ENCODE assay signal across 20 cellular contexts in genomic region chr12:42550815-42551214, GRCh38. TPM values are rescaled to one million over a fixed set of nuclear protein-coding genes. Genes with fewer than 3 reads are reported as not detected.
A peak's percentile ranks its signal among the peaks of the same experiment; 100 is the strongest.
DNase-seq lines count a peak whose midpoint lies in the region; ATAC-seq, FAIRE-seq and TF ChIP-seq lines count a peak whose summit lies in the region.
"Had no signal": no experiment of that assay in that cellular context is flagged by ENCODE, and none has a peak within 500 bp of the region (broad histone marks: within the 10 kb centered on the region; RNA-seq: fewer than 3 reads in every experiment).

No MANE protein-coding gene starts in this region.

- H2BK15ac ChIP-seq in IMR-90 (ENCODE audit: low read depth, low read length) = no peak overlapping the region

- no TSS peak for BruUV-seq in IMR-90 (replicated peaks; lab: Mats Ljungman, UMichigan)
- no TSS peak for BruUV-seq in K562 (replicated peaks; lab: Mats Ljungman, UMichigan)
- BruUV-seq in MCF 10A (replicated peaks; lab: Mats Ljungman, UMichigan) = no TSS peak

- H3K4me2 ChIP-seq in IMR-90 (ENCODE audit: low read depth, low read length) (no peak overlapping the region), K562 (ENCODE audit: insufficient read depth, low read length) (no peak overlapping the region)
- H3K4me2 ChIP-seq: BLaER1 treated with 17β-estradiol and CSF1 and Interleukin-3, amounts not matched to agents 10 nM and 100 nM had no signal

- ATAC-seq in IMR-90 (ENCODE audit: low read depth) (no peak), K562 (no peak)
- ATAC-seq: CD8-positive, alpha-beta T cell; HCT116 had no signal

- H3K79me2 ChIP-seq in K562 (ENCODE audit: control insufficient read depth, insufficient read depth, low read length) = no peaks in the 10 kb centered on the region

- no peaks in the 10 kb centered on the region for H3K9me3 Mint-ChIP-seq in nephron progenitor cell
- H3K9me3 Mint-ChIP-seq in MCF 10A (ENCODE audit: unreplicated experiment) = no peaks in the 10 kb centered on the region
- H3K9me3 Mint-ChIP-seq: CD8-positive, alpha-beta T cell; HFFc6 had no signal

- POLR2A ChIA-PET in IMR-90 (lab: Charles Lee; ENCODE audit: unreplicated experiment) (no interaction called here), K562 (lab: Yijun Ruan, JAX) (no interaction called here), MCF 10A (lab: Yijun Ruan, JAX) (interaction anchor here (0.6 to 1.4 kb wide), 3 partner anchors 15 to 411 kb away, joined by 3 to 4 read pairs (median 4); no protein-coding TSS in a partner anchor)

- H4K20me1 ChIP-seq in IMR-90 (ENCODE audit: insufficient read depth, low read length) = no peaks in the 10 kb centered on the region
- 0 out of 2 replicates have a peak, but pooled peaks cover 3% of the 10 kb centered on the region for H4K20me1 ChIP-seq in K562 (replicated peaks; ENCODE audit: control insufficient read depth, insufficient read depth, low read length)
- H4K20me1 ChIP-seq: BLaER1 treated with 17β-estradiol and CSF1 and Interleukin-3, amounts not matched to agents 10 nM and 100 nM had no signal

- H3K27ac Mint-ChIP-seq in nephron progenitor cell (peak overlapping the region; percentile 9), MCF 10A (ENCODE audit: low read depth, unreplicated experiment) (no peak overlapping the region)
- H3K27ac Mint-ChIP-seq: B cell; CD8-positive, alpha-beta T cell; HFFc6 had no signal

- H2BK20ac ChIP-seq in IMR-90 (ENCODE audit: low read depth, low read length) = no peak overlapping the region

- H4K8ac ChIP-seq in IMR-90 (ENCODE audit: low read depth in 2 of 2, low read length in 2 of 2) = no peak overlapping the region

- no peak overlapping the region for H3K18ac ChIP-seq in IMR-90 (ENCODE audit: low read depth, low read length)

- H3K27me3 ChIP-seq in IMR-90 (ENCODE audit: control insufficient read depth, insufficient read depth, low read length) = no peaks in the 10 kb centered on the region
- peaks cover 3 to 16% of the 10 kb centered on the region in 2 experiments; a peak in 2 of 5 replicates for H3K27me3 ChIP-seq in K562 (ENCODE audit: control insufficient read depth in 2 of 2, insufficient read depth in 2 of 2, low read length in 2 of 2)
- H3K27me3 ChIP-seq: BLaER1 treated with 17β-estradiol and CSF1 and Interleukin-3, amounts not matched to agents 10 nM and 100 nM had no signal

- H3K4me1 Mint-ChIP-seq in nephron progenitor cell (peaks cover 17% of the 10 kb centered on the region), MCF 10A (ENCODE audit: insufficient read depth, unreplicated experiment) (no peaks in the 10 kb centered on the region)
- H3K4me1 Mint-ChIP-seq: B cell had no signal

- H4K91ac ChIP-seq in IMR-90 (ENCODE audit: insufficient read depth, low read depth, low read length) = no peak overlapping the region

- no peak for FAIRE-seq in K562 (lab: Jason Lieb, UNC)
- FAIRE-seq: HTR-8/SVneo had no signal

- CTCF ChIA-PET in IMR-90 (lab: Yijun Ruan, JAX) (no interaction called here), K562 (lab: Yijun Ruan, JAX; ENCODE audit: low intra/inter-chr PET ratio) (no interaction called here), MCF 10A (lab: Yijun Ruan, JAX) (interaction anchor here (0.6 to 1.0 kb wide), 4 partner anchors 11 to 177 kb away, joined by 3 to 4 read pairs (median 3); no protein-coding TSS in a partner anchor)

- H3K4me1 ChIP-seq in IMR-90 (ENCODE audit: control insufficient read depth, insufficient read depth, low read length) = no peaks in the 10 kb centered on the region
- H3K4me1 ChIP-seq in K562 (replicated peaks in 1 of 2; ENCODE audit: control insufficient read depth in 2 of 2, insufficient read depth in 2 of 2, low read length in 2 of 2) = no peaks in the 10 kb centered on the region; a peak in 1 of 5 replicates
- H3K4me1 ChIP-seq: BLaER1 treated with 17β-estradiol and CSF1 and Interleukin-3, amounts not matched to agents 10 nM and 100 nM had no signal

- H2AFZ ChIP-seq in IMR-90 (replicated peaks; ENCODE audit: low read length, poor library complexity) (no peak overlapping the region), K562 (ENCODE audit: low read depth, low read length) (no peak overlapping the region)

- TF ChIP-seq EP300 in K562 (IDR thresholded peaks at IDR 0.05; ENCODE audit: low read length) = no peak

- H3K23ac ChIP-seq in IMR-90 (ENCODE audit: low read depth, low read length) = no peak overlapping the region

- H2BK120ac ChIP-seq in IMR-90 (ENCODE audit: low read depth, low read length) = no peak overlapping the region

- H3K79me1 ChIP-seq in IMR-90 (ENCODE audit: low read depth in 1 of 2, low read length in 2 of 2) = peaks cover 0 to 6% of the 10 kb centered on the region in 2 experiments; a peak in 2 of 4 replicates

- dilution Hi-C loops in IMR-90 (cut with HindIII; ENCODE audit: low sequenced_read_pairs, unreplicated experiment) = no loop called here

- H3K9me1 ChIP-seq in IMR-90 (ENCODE audit: insufficient read depth, low read length) (no peaks in the 10 kb centered on the region), K562 (ENCODE audit: control insufficient read depth, insufficient read depth, low read length) (no peaks in the 10 kb centered on the region)

- H3K56ac ChIP-seq in IMR-90 (ENCODE audit: extremely low read depth, insufficient read depth, low read length) = no peak overlapping the region

- peaks cover 2% of the 10 kb centered on the region for H3K27me3 Mint-ChIP-seq in nephron progenitor cell (ENCODE audit: low read depth, poor library complexity)
- H3K27me3 Mint-ChIP-seq in MCF 10A (ENCODE audit: insufficient read depth, unreplicated experiment) = no peaks in the 10 kb centered on the region

- intact Hi-C loops in IMR-90 (cut with micrococcal nuclease) (no loop called here), K562 (cut with micrococcal nuclease) (no loop called here), MCF 10A (cut with micrococcal nuclease) (no loop called here)

- H3K4me3 ChIP-seq in IMR-90 (ENCODE audit: insufficient read depth, low read depth, low read length) (no peak overlapping the region), K562 (no peak overlapping the region)
- H3K4me3 ChIP-seq: BLaER1 treated with 17β-estradiol and CSF1 and Interleukin-3, amounts not matched to agents 10 nM and 100 nM had no signal

- peaks cover 42% of the 10 kb centered on the region for H3K36me3 Mint-ChIP-seq in nephron progenitor cell (ENCODE audit: low read depth)
- H3K36me3 Mint-ChIP-seq in MCF 10A (ENCODE audit: insufficient read depth, unreplicated experiment) = peaks cover 15% of the 10 kb centered on the region
- H3K36me3 Mint-ChIP-seq: CD8-positive, alpha-beta T cell had no signal

- WGBS in IMR-90 (ENCODE audit: extremely low coverage in 2 of 2, insufficient read length in 1 of 2), 2 experiments = no CpG with 5 or more reads among the region's 1 CpG
- 0% methylated on average over 1 of the region's 1 CpG for WGBS in K562 (ENCODE audit: insufficient coverage, low coverage, missing lambda C conversion rate)

- no peak overlapping the region for H3K27ac ChIP-seq in IMR-90 (ENCODE audit: insufficient read depth, low read length)
- no peak overlapping the region for H3K27ac ChIP-seq in K562 (ENCODE audit: extremely low read depth, low read depth, low read length)
- H3K27ac ChIP-seq in substantia nigra (ENCODE audit: low read depth, low read length, poor library complexity, severe bottlenecking) = no peak overlapping the region
- H3K27ac ChIP-seq: BLaER1 treated with 17β-estradiol and CSF1 and Interleukin-3, amounts not matched to agents 10 nM and 100 nM had no signal

- H3K9ac ChIP-seq in IMR-90 (ENCODE audit: low read depth, low read length) (no peak overlapping the region), K562 (ENCODE audit: insufficient read depth in 1 of 2, low read depth in 2 of 2, low read length in 2 of 2) (no peak overlapping the region)
- H3K9ac ChIP-seq: BLaER1 treated with 17β-estradiol and CSF1 and Interleukin-3, amounts not matched to agents 10 nM and 100 nM had no signal

- in situ Hi-C loops in IMR-90 (cut with MboI; ENCODE audit: low sequenced_read_pairs) (no loop called here), K562 (cut with MboI) (loop anchor here (25.0 kb wide), 1 partner anchor 414 kb away; the partner anchor contains the start of gene GXYLT1)

- no peak for TF ChIP-seq CTCF in IMR-90 (conservative IDR thresholded peaks at IDR 0.05; ENCODE audit: low read depth, low read length)
- no peak for TF ChIP-seq CTCF in K562 (IDR thresholded peaks at IDR 0.05 in 2 of 3, conservative IDR thresholded peaks at IDR 0.05 in 1 of 3; ENCODE audit: insufficient read depth in 2 of 3, low read depth in 1 of 3, low read length in 3 of 3)
- TF ChIP-seq CTCF in nephron progenitor cell (IDR thresholded peaks at IDR 0.05) = no peak
- no peak for TF ChIP-seq CTCF in MCF 10A (IDR thresholded peaks at IDR 0.05; ENCODE audit: unreplicated experiment)

- no peak overlapping the region for H2AK9ac ChIP-seq in IMR-90 (replicated peaks; ENCODE audit: low read depth, low read length, poor library complexity)

- peak; percentile 7 for DNase-seq in NOMO-1 treated with DMSO at 0.1 percent for 48 hours (lab: John Stamatoyannopoulos, UW; ENCODE audit: unreplicated experiment)
- DNase-seq in NOMO-1 (lab: John Stamatoyannopoulos, UW; ENCODE audit: unreplicated experiment in 2 of 2) = no peak
- DNase-seq in IMR-90 = no peak
- DNase-seq in K562 (ENCODE audit: extremely low read depth in 1 of 4, low spot score in 3 of 4) = no peak
- DNase-seq in nephron progenitor cell = no peak
- no peak for DNase-seq in MCF 10A (ENCODE audit: unreplicated experiment)
- DNase-seq in foreskin melanocyte = no peak
- no peak for DNase-seq in substantia nigra (lab: John Stamatoyannopoulos, UW)
- DNase-seq: 8988T; Calu3; CD8-positive, alpha-beta T cell; DMS79 treated with DMSO at 0.1 percent for 48 hours; GF-D8; GOT3; H7; HFFc6 had no signal

- H2AK5ac ChIP-seq in IMR-90 (ENCODE audit: low read depth, low read length) = no peak overlapping the region

- no peak overlapping the region for H3K4ac ChIP-seq in IMR-90 (ENCODE audit: low read depth, low read length)

- H3K14ac ChIP-seq in IMR-90 (replicated peaks; ENCODE audit: low read depth, low read length) = no peak overlapping the region

- TF ChIP-seq POLR2A in IMR-90 (IDR thresholded peaks at IDR 0.05; ENCODE audit: low read depth, low read length) (no peak), K562 (conservative IDR thresholded peaks at IDR 0.05) (no peak)

- H3K4me3 Mint-ChIP-seq in nephron progenitor cell = no peak overlapping the region
- H3K4me3 Mint-ChIP-seq in MCF 10A (ENCODE audit: unreplicated experiment) = no peak overlapping the region
- H3K4me3 Mint-ChIP-seq: B cell; CD8-positive, alpha-beta T cell; HFFc6 had no signal

- no peaks in the 10 kb centered on the region for H3K9me3 ChIP-seq in IMR-90 (ENCODE audit: control insufficient read depth, insufficient read depth, low read length)
- H3K9me3 ChIP-seq in K562 (replicated peaks; ENCODE audit: control insufficient read depth, insufficient read depth, low read depth, low read length) = no peaks in the 10 kb centered on the region
- H3K9me3 ChIP-seq: BLaER1 treated with 17β-estradiol and CSF1 and Interleukin-3, amounts not matched to agents 10 nM and 100 nM had no signal

- TF ChIP-seq RAD21 in IMR-90 (IDR thresholded peaks at IDR 0.05; ENCODE audit: low read length) (no peak), K562 (CRISPR knock-in tag; conservative IDR thresholded peaks at IDR 0.05 in 1 of 2, IDR thresholded peaks at IDR 0.05 in 1 of 2) (no peak)

- H4K5ac ChIP-seq in IMR-90 (ENCODE audit: low read depth, low read length) = no peak overlapping the region

- H3K36me3 ChIP-seq in IMR-90 (ENCODE audit: control insufficient read depth, insufficient read depth, low read length) = peaks cover 4% of the 10 kb centered on the region; the same call in 1 of the 2 replicates
- H3K36me3 ChIP-seq in K562 (ENCODE audit: control insufficient read depth, insufficient read depth, low read length) = no peaks in the 10 kb centered on the region
- H3K36me3 ChIP-seq: BLaER1 treated with 17β-estradiol and CSF1 and Interleukin-3, amounts not matched to agents 10 nM and 100 nM had no signal

- no peak overlapping the region for H2BK5ac ChIP-seq in IMR-90 (ENCODE audit: low read depth, low read length, poor library complexity, severe bottlenecking)

RNA-seq across cellular contexts. Expression of gene PRICKLE1, which starts 38.7 kb away (rescaled TPM):
- total RNA-seq in IMR-90 (2012; rRNA removed) = 20.8 and 21.3 TPM in 2 replicates
- 20.4 and 21.7 TPM in 2 replicates for polyA plus RNA-seq in IMR-90 (2012; rRNA removed)
- 8.1 and 14.7 TPM in 2 replicates for polyA plus RNA-seq in IMR-90 (2012; cell fraction: cytosol; rRNA removed)
- 28.9 and 30.5 TPM in 2 replicates for polyA plus RNA-seq in IMR-90 (2012; cell fraction: nucleus; rRNA removed; ENCODE audit: low replicate concordance)
- 0.76 and 0.93 TPM in 2 replicates for total RNA-seq in K562 (2011; cell fraction: chromatin; rRNA removed; ENCODE audit: low replicate concordance)
- total RNA-seq in K562 (2011; cell fraction: nucleolus; rRNA removed) = 0.66 and 0.67 TPM in 2 replicates
- total RNA-seq in K562 (2011; cell fraction: nucleoplasm; rRNA removed) = 1.2 and 2.2 TPM in 2 replicates
- total RNA-seq in K562 (2014; rRNA removed) = 0.08 and 0.23 TPM in 2 replicates
- total RNA-seq in K562 (2014; rRNA removed; fragmentation: Illumina TruSeq; extraction: Trizol) = 0.22 and 0.67 TPM in 2 replicates
- total RNA-seq in K562 (2015; rRNA removed; fragmentation: Illumina TruSeq; extraction: Trizol) = 0.60 and 0.65 TPM in 2 replicates
- 0.58 and 0.67 TPM in 2 replicates for total RNA-seq in K562 (2021)
- polyA plus RNA-seq in K562 (2011; rRNA removed) = 0.79 and 0.85 TPM in 2 replicates
- 0.34 and 1.2 TPM in 2 replicates for polyA plus RNA-seq in K562 (2011; cell fraction: cytosol; rRNA removed)
- polyA plus RNA-seq in K562 (2011; cell fraction: nucleus; rRNA removed) = 1.1 and 1.4 TPM in 2 replicates
- polyA plus RNA-seq in K562 (2012) = 0.73 and 0.89 TPM in 2 replicates
- polyA plus RNA-seq in K562 (2014; fragmentation: Illumina TruSeq; extraction: Trizol) = 0.31 and 0.57 TPM in 2 replicates
- polyA plus RNA-seq in K562 (2014; fragmentation: Nextera tagmentation; extraction: Ambion mirVana) = under 1 TPM; 0.31 to 0.39 TPM
- polyA plus RNA-seq in K562 (2014; rRNA removed) = 0.29 and 0.76 TPM in 2 replicates
- 2.0 and 9.8 TPM in 2 replicates for polyA minus RNA-seq in K562 (2011; rRNA and poly(A)+ RNA removed)
- 3.6 and 10.5 TPM in 2 replicates for polyA minus RNA-seq in K562 (2011; cell fraction: cytosol; rRNA and poly(A)+ RNA removed)
- polyA minus RNA-seq in K562 (2011; cell fraction: nucleus; rRNA and poly(A)+ RNA removed) = 2.3 and 6.4 TPM in 2 replicates
- 7.9 and 14.1 TPM in 2 replicates for total RNA-seq in MCF 10A (2022)
